Comparison of ENCODE assay signal across 22 cellular contexts in the genomic region with DNA sequence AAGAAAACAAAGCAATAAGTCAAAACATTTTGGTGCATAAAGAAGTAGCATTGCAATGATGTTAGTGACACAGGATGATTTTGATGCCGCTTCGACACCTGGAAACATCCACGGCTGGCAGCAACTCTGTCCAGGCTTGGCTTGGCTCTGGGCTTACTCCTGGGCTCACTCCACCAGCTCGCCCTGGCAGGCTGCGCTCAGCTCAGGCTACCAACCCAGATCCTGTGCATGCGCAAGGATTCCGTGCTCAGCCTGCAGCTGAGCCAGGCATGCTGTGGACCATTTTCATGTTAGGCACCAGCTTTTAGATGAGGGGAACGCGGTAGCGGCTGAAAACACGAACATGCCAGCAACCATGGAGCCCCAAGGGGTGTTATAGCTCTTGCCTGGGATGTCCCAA.
"Had no signal": no experiment of that assay in that cellular context is flagged by ENCODE, and none has a peak within 500 bp of the region (broad histone marks: within the 10 kb centered on the region; RNA-seq: fewer than 3 reads in every experiment).

No MANE protein-coding gene starts in this region.

- ATAC-seq: activated CD8-positive, alpha-beta T cell treated with anti-CD3 and anti-CD28 coated beads for 36 hours; body of pancreas had no signal

- H3K9me3 ChIP-seq: ascending aorta, Peyer's patch, SJCRH30, SK-N-SH had no signal

- H3K27me3 ChIP-seq: ascending aorta, body of pancreas, Peyer's patch, SJCRH30 had no signal

- H3K4me3 ChIP-seq: ascending aorta, body of pancreas, Peyer's patch, SJCRH30 had no signal

- H3K4me1 ChIP-seq: ascending aorta, Peyer's patch, SJCRH30 had no signal

- H3K27ac ChIP-seq: ascending aorta, body of pancreas, Peyer's patch, RWPE1, SJCRH30, VCaP had no signal

- DNase-seq: activated CD4-positive, alpha-beta T cell treated with anti-CD3 and anti-CD28 coated beads for 4 hours; activated CD8-positive, alpha-beta memory T cell treated with anti-CD3 and anti-CD28 coated beads, Interleukin-2, amount 50 U/mL, for 48 hours; activated CD8-positive, alpha-beta T cell treated with anti-CD3 and anti-CD28 coated beads for 36 hours; activated effector memory CD4-positive, alpha-beta T cell treated with Interleukin-2 at 50 U/mL for 16 hours; activated naive CD4-positive, alpha-beta T cell; activated T-cell treated with anti-CD3 and anti-CD28 coated beads, Interleukin-2, amount 50 U/mL, for 1 hour; body of pancreas; central memory CD4-positive, alpha-beta T cell; Karpas-422; NCI-H1105 treated with DMSO at 0.1 percent for 48 hours; NCI-H1436 treated with DMSO at 0.1 percent for 48 hours; NCI-H187 treated with DMSO at 0.1 percent for 48 hours; NCI-H2081 treated with DMSO at 0.1 percent for 48 hours; NCI-H524; Peyer's patch; Right ventricle myocardium superior; SJCRH30; SK-N-SH; T-helper 1 cell had no signal

- H3K36me3 ChIP-seq: ascending aorta, Peyer's patch, SJCRH30 had no signal
